ENCODE assay signal across 8 cellular contexts in the genomic region with DNA sequence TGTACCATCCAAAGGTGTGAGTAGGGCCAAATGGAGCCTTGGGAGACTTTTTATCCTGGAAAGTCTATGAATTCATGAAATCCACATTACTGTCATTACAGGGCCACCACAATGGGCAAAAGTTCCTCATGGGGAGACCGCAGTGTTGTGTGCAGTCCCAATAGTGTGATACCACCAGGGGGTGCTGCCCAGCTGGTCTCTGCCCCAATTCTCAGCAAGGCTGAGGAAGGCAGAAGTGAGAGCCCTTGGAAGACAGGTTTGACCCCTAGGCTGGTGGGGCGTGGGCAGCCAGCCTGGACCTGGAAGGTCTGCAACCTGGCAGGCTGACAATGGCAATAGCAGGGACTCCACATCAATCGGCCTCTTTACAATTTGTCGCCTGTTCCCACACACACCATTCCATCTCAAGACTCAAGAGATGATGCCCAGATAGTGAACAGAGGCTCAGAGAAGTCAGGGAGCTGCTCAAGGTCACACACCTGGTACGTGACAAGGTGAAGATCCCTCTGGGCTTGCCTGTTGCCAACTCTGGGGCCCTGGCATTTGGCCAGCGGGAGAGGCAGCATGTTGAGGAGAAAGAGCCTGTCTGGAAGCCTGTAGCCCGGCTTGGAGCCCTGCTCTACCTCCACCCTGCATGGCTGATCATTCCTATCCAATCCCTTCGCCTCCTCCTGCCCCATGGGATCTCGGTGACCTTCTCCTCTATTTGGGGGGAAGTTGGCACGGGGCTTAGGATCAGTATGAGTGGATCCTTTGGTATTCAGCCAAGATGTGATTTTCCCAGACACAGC. TPM values are rescaled to one million over a fixed set of nuclear protein-coding genes. Genes with fewer than 3 reads are reported as not detected.
DNase-seq lines count a peak whose midpoint lies in the region; ATAC-seq and TF ChIP-seq lines count a peak whose summit lies in the region.

No MANE protein-coding gene starts in this region.

- peak; percentile 79 for ATAC-seq in naive thymus-derived CD4-positive, alpha-beta T cell
- no peak for ATAC-seq in HG03469 (IDR thresholded peaks at IDR 0.05; ENCODE audit: unreplicated experiment)

- WGBS in esophagus muscularis mucosa = 53% methylated on average over 8 of the region's 10 CpGs

- DNase-seq in A172 (ENCODE audit: low spot score) (peak; percentile 66), NOMO-1 (lab: John Stamatoyannopoulos, UW; ENCODE audit: unreplicated experiment in 2 of 2) (peak; percentile 54 to 79), activated T-cell treated with anti-CD3 and anti-CD28 coated beads for 1 hour (ENCODE audit: low read depth) (peak; percentile 32), esophagus muscularis mucosa (ENCODE audit: extremely low spot score) (no peak)
- peak in 7 of 9 donors; percentile 36 to 62 (median 42) for DNase-seq in naive thymus-derived CD4-positive, alpha-beta T cell
- peak; percentile 3 to 47 (median 15) for DNase-seq in stimulated activated naive CD4-positive, alpha-beta T cell (lab: John Stamatoyannopoulos, UW)

- CTCF ChIA-PET in naive thymus-derived CD4-positive, alpha-beta T cell (lab: Charles Lee) = interaction anchor here (1.0 to 2.3 kb wide), 4 partner anchors 26 to 63 kb away, joined by 3 to 5 read pairs (median 4); no protein-coding TSS in a partner anchor

- TF ChIP-seq POLR2A in esophagus muscularis mucosa (IDR thresholded peaks at IDR 0.05; ENCODE audit: low read depth) = no peak

- H3K27ac Mint-ChIP-seq in naive thymus-derived CD4-positive, alpha-beta T cell = no peak overlapping the region

- peaks cover 46 to 89% (median 48%) of the 10 kb centered on the region in 5 donors for H3K27me3 Mint-ChIP-seq in naive thymus-derived CD4-positive, alpha-beta T cell

- H3K4me3 Mint-ChIP-seq in naive thymus-derived CD4-positive, alpha-beta T cell = no peak overlapping the region

- POLR2A ChIA-PET in naive thymus-derived CD4-positive, alpha-beta T cell (lab: Charles Lee) = no interaction called here

- peaks cover 5 to 19% (median 16%) of the 10 kb centered on the region in 7 donors for H3K4me1 Mint-ChIP-seq in naive thymus-derived CD4-positive, alpha-beta T cell

- TF ChIP-seq CTCF in GM12875 (IDR thresholded peaks at IDR 0.05; ENCODE audit: borderline replicate concordance, insufficient read depth, low read depth, low read length) (peak; percentile 71), esophagus muscularis mucosa (IDR thresholded peaks at IDR 0.05) (peak; percentile 70 to 84 (median 80))

- peak overlapping the region; percentile 47 to 85 (median 72) for H3K27ac ChIP-seq in esophagus muscularis mucosa (replicated peaks in 1 of 4)
- no peak overlapping the region for H3K27ac ChIP-seq in naive thymus-derived CD4-positive, alpha-beta T cell (ENCODE audit: low read depth, low read length)

- peaks cover 56 to 81% (median 78%) of the 10 kb centered on the region in 4 donors for H3K4me1 ChIP-seq in esophagus muscularis mucosa
- peaks cover 8 to 13% of the 10 kb centered on the region in 2 donors for H3K4me1 ChIP-seq in naive thymus-derived CD4-positive, alpha-beta T cell (ENCODE audit: control insufficient read depth in 2 of 2, insufficient read depth in 2 of 2, low read length in 2 of 2)

- H3K4me3 ChIP-seq in GM12875 (ENCODE audit: low read depth, low read length) (no peak overlapping the region), esophagus muscularis mucosa (no peak overlapping the region)
- no peak overlapping the region for H3K4me3 ChIP-seq in naive thymus-derived CD4-positive, alpha-beta T cell (ENCODE audit: low read length)

- H3K36me3 ChIP-seq in esophagus muscularis mucosa = peaks cover 0 to 3% (median 0%) of the 10 kb centered on the region in 4 donors
- H3K36me3 ChIP-seq in naive thymus-derived CD4-positive, alpha-beta T cell (ENCODE audit: control insufficient read depth in 2 of 3, insufficient read depth in 3 of 3, low read length in 3 of 3) = no peaks in the 10 kb centered on the region

- no peaks in the 10 kb centered on the region for H3K9me3 ChIP-seq in esophagus muscularis mucosa
- H3K9me3 ChIP-seq in naive thymus-derived CD4-positive, alpha-beta T cell (ENCODE audit: control insufficient read depth in 2 of 3, low read length in 3 of 3) = no peaks in the 10 kb centered on the region

- intact Hi-C loops in esophagus muscularis mucosa (cut with DNase I) = no loop called here
- intact Hi-C loops in naive thymus-derived CD4-positive, alpha-beta T cell (cut with micrococcal nuclease) = loop anchor here (1.0 to 5.0 kb wide), 4 partner anchors 54 to 330 kb away; no protein-coding TSS in a partner anchor

- H3K9me3 Mint-ChIP-seq in naive thymus-derived CD4-positive, alpha-beta T cell = peaks cover 0 to 2% (median 0%) of the 10 kb centered on the region in 11 donors

- TF ChIP-seq EP300 in esophagus muscularis mucosa (IDR thresholded peaks at IDR 0.05) = no peak

- H3K36me3 Mint-ChIP-seq in naive thymus-derived CD4-positive, alpha-beta T cell = no peaks in the 10 kb centered on the region

- H3K27me3 ChIP-seq in esophagus muscularis mucosa = no peaks in the 10 kb centered on the region
- H3K27me3 ChIP-seq in naive thymus-derived CD4-positive, alpha-beta T cell (ENCODE audit: control insufficient read depth in 2 of 2, insufficient read depth in 2 of 2, low read length in 2 of 2) = peaks cover 5 to 13% of the 10 kb centered on the region in 2 donors

RNA-seq across cellular contexts. Expression of a gene that starts 3.1 kb away (rescaled TPM):
- 1.7 and 3.2 TPM in 2 replicates for total RNA-seq in A172 (2014; rRNA removed; shearing (Covaris generic))
- 100 to 1,000 TPM in 1 of 4 donors, 10 to 100 TPM in 3; 41.1 to 124 (median 62.5) TPM for total RNA-seq in esophagus muscularis mucosa
- under 1 TPM in 2 of 5 experiments, not detected in 3; 0.42 to 0.73 TPM for total RNA-seq in naive thymus-derived CD4-positive, alpha-beta T cell
- polyA plus RNA-seq in naive thymus-derived CD4-positive, alpha-beta T cell = not detected

RNA-seq across cellular contexts. Expression of a gene that starts 56.5 kb away (rescaled TPM):
- total RNA-seq in A172 (2014; rRNA removed; shearing (Covaris generic)) = not detected in 2 replicates
- 1 to 10 TPM in 3 of 4 donors, under 1 TPM in 1; 0.84 to 3.5 (median 2.0) TPM for total RNA-seq in esophagus muscularis mucosa
- 100 to 1,000 TPM in 2 of 5 experiments, 10 to 100 TPM in 1, 1 to 10 TPM in 2; 5.9 to 780 (median 84.7) TPM for total RNA-seq in naive thymus-derived CD4-positive, alpha-beta T cell
- 10 to 100 TPM; 11.1 to 13.5 TPM for polyA plus RNA-seq in naive thymus-derived CD4-positive, alpha-beta T cell
